In genomic region chr7:90176195-90176594, GRCh38 we compare ENCODE assay signal across 20 cellular contexts. TPM values are rescaled to one million over a fixed set of nuclear protein-coding genes. Genes with fewer than 3 reads are reported as not detected.
DNase-seq lines count a peak whose midpoint lies in the region.
"Had no signal": no experiment of that assay in that cellular context is flagged by ENCODE, and none has a peak within 500 bp of the region (broad histone marks: within the 10 kb centered on the region; RNA-seq: fewer than 3 reads in every experiment).

No MANE protein-coding gene starts in this region.

- H3K36me3 Mint-ChIP-seq in activated naive CD4-positive, alpha-beta T cell treated with anti-CD3 and anti-CD28 coated beads for 36 hours (ENCODE audit: low read depth): peaks cover 2% of the 10 kb centered on the region
- H3K36me3 Mint-ChIP-seq in activated T-cell treated with anti-CD3 and anti-CD28 coated beads, Interleukin-2, amount 50 U/mL, for 24 hours (ENCODE audit: low read depth): no peaks in the 10 kb centered on the region
- H3K36me3 Mint-ChIP-seq: CD8-positive, alpha-beta T cell had no signal

- intact Hi-C loops in activated naive CD4-positive, alpha-beta T cell treated with anti-CD3 and anti-CD28 coated beads for 36 hours (cut with micrococcal nuclease): no loop called here

- H3K4me1 Mint-ChIP-seq in activated naive CD4-positive, alpha-beta T cell treated with anti-CD3 and anti-CD28 coated beads for 36 hours (ENCODE audit: low read depth): peaks cover 29% of the 10 kb centered on the region
- H3K4me1 Mint-ChIP-seq in activated T-cell treated with anti-CD3 and anti-CD28 coated beads, Interleukin-2, amount 50 U/mL, for 24 hours (ENCODE audit: low read depth): peaks cover 23% of the 10 kb centered on the region

- H3K27ac ChIP-seq in cingulate gyrus (ENCODE audit: low read depth, low read length) (peak overlapping the region; percentile 65), temporal lobe (ENCODE audit: low read depth, low read length) (peak overlapping the region; percentile 45)
- H3K27ac ChIP-seq: BLaER1, HL-60 had no signal

- H3K27me3 Mint-ChIP-seq in activated naive CD4-positive, alpha-beta T cell treated with anti-CD3 and anti-CD28 coated beads for 36 hours (ENCODE audit: low read depth): peaks cover 15% of the 10 kb centered on the region
- H3K27me3 Mint-ChIP-seq in activated T-cell treated with anti-CD3 and anti-CD28 coated beads, Interleukin-2, amount 50 U/mL, for 24 hours: peaks cover 21% of the 10 kb centered on the region

- H3K9me3 Mint-ChIP-seq in activated naive CD4-positive, alpha-beta T cell treated with anti-CD3 and anti-CD28 coated beads for 36 hours: peaks cover 4% of the 10 kb centered on the region
- H3K9me3 Mint-ChIP-seq in activated T-cell treated with anti-CD3 and anti-CD28 coated beads, Interleukin-2, amount 50 U/mL, for 24 hours: no peaks in the 10 kb centered on the region
- H3K9me3 Mint-ChIP-seq: CD8-positive, alpha-beta T cell had no signal

- CTCF ChIA-PET in activated naive CD4-positive, alpha-beta T cell treated with anti-CD3 and anti-CD28 coated beads for 36 hours (lab: Charles Lee): interaction anchor here (0.6 kb wide), 1 partner anchor 18 kb away, joined by 6 read pairs; no protein-coding TSS in a partner anchor

- no peak overlapping the region for H3K4me3 Mint-ChIP-seq in activated naive CD4-positive, alpha-beta T cell treated with anti-CD3 and anti-CD28 coated beads for 36 hours
- no peak overlapping the region for H3K4me3 Mint-ChIP-seq in activated T-cell treated with anti-CD3 and anti-CD28 coated beads, Interleukin-2, amount 50 U/mL, for 24 hours
- H3K4me3 Mint-ChIP-seq: CD8-positive, alpha-beta T cell had no signal

- peak; percentile 25 for DNase-seq in activated naive CD4-positive, alpha-beta T cell treated with anti-CD3 and anti-CD28 coated beads for 36 hours
- no peak for DNase-seq in activated naive CD4-positive, alpha-beta T cell treated with anti-CD3 and anti-CD28 coated beads, Interleukin-2, amount 50 U/mL, for 16 hours
- DNase-seq in OCI-M1 (lab: John Stamatoyannopoulos, UW): peak; percentile 18
- DNase-seq in NCI-H2081 (lab: John Stamatoyannopoulos, UW): no peak
- DNase-seq in activated T-cell treated with anti-CD3 and anti-CD28 coated beads, Interleukin-2, amount 50 U/mL, for 24 hours: no peak
- no peak for DNase-seq in activated CD8-positive, alpha-beta memory T cell treated with anti-CD3 and anti-CD28 coated beads, Interleukin-2, amount 50 U/mL, for 4 hours
- DNase-seq: 8988T; Calu3; CD8-positive, alpha-beta T cell; DMS 273 treated with DMSO at 0.1 percent for 48 hours; DMS79 treated with DMSO at 0.1 percent for 48 hours; GF-D8; GOT3; H7; IMR-90; KBM-7 had no signal

- no peak overlapping the region for H3K27ac Mint-ChIP-seq in activated naive CD4-positive, alpha-beta T cell treated with anti-CD3 and anti-CD28 coated beads for 36 hours
- no peak overlapping the region for H3K27ac Mint-ChIP-seq in activated T-cell treated with anti-CD3 and anti-CD28 coated beads, Interleukin-2, amount 50 U/mL, for 24 hours
- H3K27ac Mint-ChIP-seq: CD8-positive, alpha-beta T cell had no signal

RNA-seq across cellular contexts. Expression of gene STEAP1, which starts 21.9 kb away (rescaled TPM):
- 1 to 10 TPM; 2.6 to 3.3 TPM for total RNA-seq in activated naive CD4-positive, alpha-beta T cell treated with anti-CD3 and anti-CD28 coated beads for 36 hours
- 0.25 TPM for total RNA-seq in temporal lobe
- total RNA-seq: CD8-positive, alpha-beta T cell had no signal

RNA-seq across cellular contexts. Expression of gene STEAP2, which starts 35.3 kb away (rescaled TPM):
- not detected for total RNA-seq in activated naive CD4-positive, alpha-beta T cell treated with anti-CD3 and anti-CD28 coated beads for 36 hours
- total RNA-seq in temporal lobe: 2.0 TPM
- total RNA-seq: CD8-positive, alpha-beta T cell had no signal

Comparison
In these comparisons a context has a peak if more than half of its experiments do, and no peak if none do; other contexts are left out.
1. DNase-seq: peak in activated naive CD4-positive, alpha-beta T cell treated with anti-CD3 and anti-CD28 coated beads for 36 hours (single experiment) and OCI-M1 (single experiment); none in activated naive CD4-positive, alpha-beta T cell treated with anti-CD3 and anti-CD28 coated beads, Interleukin-2, amount 50 U/mL, for 16 hours (single experiment), NCI-H2081 (0 of 2), activated T-cell treated with anti-CD3 and anti-CD28 coated beads, Interleukin-2, amount 50 U/mL, for 24 hours (single experiment) and activated CD8-positive, alpha-beta memory T cell treated with anti-CD3 and anti-CD28 coated beads, Interleukin-2, amount 50 U/mL, for 4 hours (single experiment).